Comparison of ENCODE assay signal across 8 cellular contexts in genomic region chr17:7262192-7263070, GRCh38. TPM values are rescaled to one million over a fixed set of nuclear protein-coding genes. Genes with fewer than 3 reads are reported as not detected.
A peak's percentile ranks its signal among the peaks of the same experiment; 100 is the strongest.
DNase-seq lines count a peak whose midpoint lies in the region; ATAC-seq and TF ChIP-seq lines count a peak whose summit lies in the region.

CLDN7 (minus strand) TSS chr17:7262478; CDS start chr17:7262043, 435 bp downstream.

- DNase-seq in heart left ventricle (no peak), cardiac septum (ENCODE audit: low spot score) (no peak), islet precursor cell (peak; percentile 92), stomach (peak; percentile 52), SKM-1 treated with dmso at 0.1 percent for 144 hours (lab: John Stamatoyannopoulos, UW; ENCODE audit: unreplicated experiment) (no peak), CD1c-positive myeloid dendritic cell (ENCODE audit: extremely low spot score) (no peak)

- H3K27ac ChIP-seq in heart left ventricle: peak within 1 kb of the TSS in 2 of 12 donors; percentile 19 to 33
- peak within 1 kb of the TSS; percentile 4 to 73 (median 59) for H3K27ac ChIP-seq in stomach

- TF ChIP-seq CTCF in heart left ventricle (IDR thresholded peaks at IDR 0.05) (no peak), stomach (IDR thresholded peaks at IDR 0.05) (no peak)

- H3K36me3 ChIP-seq in heart left ventricle: peaks cover 0 to 26% (median 21%) of the 10 kb centered on the region in 9 donors
- peaks cover 12 to 27% (median 25%) of the 10 kb centered on the region in 4 donors for H3K36me3 ChIP-seq in stomach

- peaks cover 10% of the 10 kb centered on the region for H3K4me1 Mint-ChIP-seq in activated T-helper 17 cell treated with anti-CD3 and anti-CD28 coated beads, Interleukin-2, amount 50 U/mL, for 72 hours

- H3K9me3 ChIP-seq in heart left ventricle (no peaks in the 10 kb centered on the region), stomach (no peaks in the 10 kb centered on the region)

- WGBS in heart left ventricle, 4 donors: 7 to 13% (median 8%) methylated on average over 45 to 71 of the region's 71 CpGs
- 5 to 8% (median 6%) methylated on average over 32 to 71 of the region's 71 CpGs for WGBS in stomach, 5 donors

- H3K27me3 ChIP-seq in heart left ventricle: peaks cover 18 to 57% (median 36%) of the 10 kb centered on the region in 9 donors
- H3K27me3 ChIP-seq in stomach: peaks cover 10 to 66% (median 48%) of the 10 kb centered on the region in 3 donors

- H3K4me1 ChIP-seq in heart left ventricle: peaks cover 0 to 36% (median 23%) of the 10 kb centered on the region in 12 donors
- peaks cover 31 to 51% (median 40%) of the 10 kb centered on the region in 4 donors for H3K4me1 ChIP-seq in stomach

- intact Hi-C loops in heart left ventricle (cut with DNase I): no loop called here
- intact Hi-C loops in cardiac septum (cut with DNase I): no loop called here
- intact Hi-C loops in stomach (cut with DNase I; ENCODE audit: low total_unique reads): no loop called here

- H3K27ac Mint-ChIP-seq in activated T-helper 17 cell treated with anti-CD3 and anti-CD28 coated beads, Interleukin-2, amount 50 U/mL, for 72 hours: no peak within 1 kb of the TSS

- H3K27me3 Mint-ChIP-seq in activated T-helper 17 cell treated with anti-CD3 and anti-CD28 coated beads, Interleukin-2, amount 50 U/mL, for 72 hours: peaks cover 17% of the 10 kb centered on the region

- H3K36me3 Mint-ChIP-seq in activated T-helper 17 cell treated with anti-CD3 and anti-CD28 coated beads, Interleukin-2, amount 50 U/mL, for 72 hours (ENCODE audit: low read depth): peaks cover 29% of the 10 kb centered on the region

- TF ChIP-seq EP300 in stomach (IDR thresholded peaks at IDR 0.05): no peak

- H3K4me3 Mint-ChIP-seq in activated T-helper 17 cell treated with anti-CD3 and anti-CD28 coated beads, Interleukin-2, amount 50 U/mL, for 72 hours: peak within 1 kb of the TSS; percentile 77

- no peak for ATAC-seq in heart left ventricle
- no peak for ATAC-seq in activated T-helper 17 cell treated with anti-CD3 and anti-CD28 coated beads, Interleukin-2, amount 50 U/mL, for 72 hours (replicated peaks)
- ATAC-seq in HG03520 (IDR thresholded peaks at IDR 0.05; ENCODE audit: unreplicated experiment): no peak

- TF ChIP-seq POLR2A in heart left ventricle (IDR thresholded peaks at IDR 0.05): no peak
- no peak for TF ChIP-seq POLR2A in stomach (IDR thresholded peaks at IDR 0.05)

- H3K4me3 ChIP-seq in heart left ventricle (peak within 1 kb of the TSS; percentile 9 to 64 (median 52)), stomach (peak within 1 kb of the TSS; percentile 41 to 60 (median 46))

- no peaks in the 10 kb centered on the region for H3K9me3 Mint-ChIP-seq in activated T-helper 17 cell treated with anti-CD3 and anti-CD28 coated beads, Interleukin-2, amount 50 U/mL, for 72 hours

RNA-seq across cellular contexts. Expression of gene CLDN7, which starts in this region (rescaled TPM):
- total RNA-seq in heart left ventricle (1 to 10 TPM in 5 of 9 donors, under 1 TPM in 2, not detected in 2; 0.36 to 2.6 (median 2.0) TPM), cardiac septum (0.75 TPM), stomach (100 to 1,000 TPM in 1 of 5 donors, 10 to 100 TPM in 2, 1 to 10 TPM in 2; 1.8 to 829 (median 17.4) TPM)
- polyA plus RNA-seq in heart left ventricle (1 to 10 TPM; 1.1 to 1.3 TPM), stomach (100 to 1,000 TPM in 1 of 3 donors, 1 to 10 TPM in 2; 3.1 to 114 (median 9.9) TPM)
- 1 to 10 TPM in 1 of 2 donors, under 1 TPM in 1; 0.52 to 1.0 TPM for total RNA-seq in activated T-helper 17 cell treated with anti-CD3 and anti-CD28 coated beads, Interleukin-2, amount 50 U/mL, for 72 hours

Comparison
In these comparisons a context has a peak if more than half of its experiments do, and no peak if none do; other contexts are left out.
1. DNase-seq: peak in islet precursor cell (single experiment) and stomach (single experiment); none in heart left ventricle (0 of 5), cardiac septum (single experiment), SKM-1 treated with dmso at 0.1 percent for 144 hours (single experiment) and CD1c-positive myeloid dendritic cell (single experiment).